In the genomic region with DNA sequence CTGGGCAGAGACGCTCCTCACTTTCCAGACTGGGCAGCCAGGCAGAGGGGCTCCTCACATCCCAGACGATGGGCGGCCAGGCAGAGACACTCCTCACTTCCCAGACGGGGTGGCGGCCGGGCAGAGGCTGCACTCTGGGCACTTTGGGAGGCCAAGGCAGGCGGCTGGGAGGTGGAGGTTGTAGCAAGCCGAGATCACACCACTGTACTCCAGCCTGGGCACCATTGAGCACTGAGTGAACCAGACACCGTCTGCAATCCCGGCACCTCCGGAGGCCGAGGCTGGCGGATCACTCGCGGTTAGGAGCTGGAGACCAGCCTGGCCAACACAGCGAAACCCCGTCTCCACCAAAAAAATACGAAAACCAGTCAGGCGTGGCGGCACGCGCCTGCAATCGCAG, we compare ENCODE assay signal across 4 cellular contexts. TPM values are rescaled to one million over a fixed set of nuclear protein-coding genes. Genes with fewer than 3 reads are reported as not detected.
DNase-seq lines count a peak whose midpoint lies in the region; ATAC-seq and TF ChIP-seq lines count a peak whose summit lies in the region.
"Not testable (repeated sequence)": the region's sequence is repeated elsewhere in the genome, so short reads cannot be mapped to it uniquely, and the experiment has no call there.

No MANE protein-coding gene starts in this region.

- H3K36me3 ChIP-seq in HEK293 (ENCODE audit: control insufficient read depth in 2 of 2, insufficient read depth in 1 of 2, low read length in 2 of 2), result peaks cover 74 to 90% of the 10 kb centered on the region in 2 experiments

- H3K4me3 ChIP-seq in HEK293 (ENCODE audit: low read depth, low read length), result not testable (repeated sequence)

- CTCF ChIA-PET in HEK293 (lab: Yijun Ruan, JAX), result not testable (repeated sequence)
- CTCF ChIA-PET in RWPE1 (lab: Yijun Ruan, JAX), result interaction anchor here (0.7 kb wide), 1 partner anchor 33 kb away, joined by 4 read pairs; no protein-coding TSS in a partner anchor

- H3K27ac ChIP-seq in HEK293 (ENCODE audit: extremely low read depth, low read depth, low read length), result not testable (repeated sequence)
- H3K27ac ChIP-seq in RWPE1, result peak overlapping the region; percentile 36

- H3K9me3 Mint-ChIP-seq in activated naive CD8-positive, alpha-beta T cell treated with anti-CD3 and anti-CD28 coated beads for 36 hours, result not testable (repeated sequence)

- not testable (repeated sequence) for ATAC-seq in T-helper 17 cell

- H3K27ac Mint-ChIP-seq in T-helper 17 cell, result peak overlapping the region; percentile 3
- peak overlapping the region; percentile 11 for H3K27ac Mint-ChIP-seq in activated naive CD8-positive, alpha-beta T cell treated with anti-CD3 and anti-CD28 coated beads for 36 hours

- DNase-seq in RWPE1 (ENCODE audit: low spot score); T-helper 17 cell; activated naive CD8-positive, alpha-beta T cell treated with anti-CD3 and anti-CD28 coated beads for 36 hours: not testable (repeated sequence)

- not testable (repeated sequence) for H3K9me3 ChIP-seq in HEK293 (ENCODE audit: control insufficient read depth, insufficient read depth, low read depth, low read length); T-helper 17 cell (ENCODE audit: control insufficient read depth, low read length, poor library complexity, severe bottlenecking)

- not testable (repeated sequence) for H3K4me1 ChIP-seq in HEK293 (ENCODE audit: control insufficient read depth, insufficient read depth, low read length)

- not testable (repeated sequence) for H3K4me3 Mint-ChIP-seq in T-helper 17 cell; activated naive CD8-positive, alpha-beta T cell treated with anti-CD3 and anti-CD28 coated beads for 36 hours

- POLR2A ChIA-PET in HEK293 (lab: Yijun Ruan, JAX), result interaction anchor here (2.9 kb wide), 1 partner anchor 10 kb away, joined by 11 read pairs; the partner anchor contains the start of genes DESI1 and XRCC6
- POLR2A ChIA-PET in RWPE1 (lab: Yijun Ruan, JAX; ENCODE audit: low non-redundant PET), result not testable (repeated sequence)

- not testable (repeated sequence) for TF ChIP-seq CTCF in HEK293 (tag by site-specific recombination; IDR thresholded peaks at IDR 0.05); RWPE1 (conservative IDR thresholded peaks at IDR 0.05; ENCODE audit: low read depth)

- H3K27me3 Mint-ChIP-seq in T-helper 17 cell; activated naive CD8-positive, alpha-beta T cell treated with anti-CD3 and anti-CD28 coated beads for 36 hours: not testable (repeated sequence)

- H3K36me3 Mint-ChIP-seq in T-helper 17 cell (ENCODE audit: low read depth), result not testable (repeated sequence)
- H3K36me3 Mint-ChIP-seq in activated naive CD8-positive, alpha-beta T cell treated with anti-CD3 and anti-CD28 coated beads for 36 hours, result peaks cover 48% of the 10 kb centered on the region

- H3K4me1 Mint-ChIP-seq in T-helper 17 cell; activated naive CD8-positive, alpha-beta T cell treated with anti-CD3 and anti-CD28 coated beads for 36 hours: not testable (repeated sequence)

TF ChIP-seq in HEK293, 187 proteins besides CTCF, POLR2A, EP300 and RAD21:
- TF ChIP-seq ZNF548 (tag by site-specific recombination; IDR thresholded peaks at IDR 0.05) (peak; percentile 78), ZNF18 (tag by site-specific recombination; IDR thresholded peaks at IDR 0.05) (peak; percentile 61; the same call in 1 of the 2 replicates)

RNA-seq across cellular contexts. Expression of gene XRCC6, which starts 10.5 kb away (rescaled TPM):
- 100 to 1,000 TPM; 147 to 165 TPM for total RNA-seq in T-helper 17 cell
- 100 to 1,000 TPM; 498 to 502 TPM for total RNA-seq in activated naive CD8-positive, alpha-beta T cell treated with anti-CD3 and anti-CD28 coated beads for 36 hours

RNA-seq across cellular contexts. Expression of gene DESI1, which starts 10.8 kb away (rescaled TPM):
- total RNA-seq in T-helper 17 cell, result 10 to 100 TPM; 16.3 to 19.1 TPM
- 10 to 100 TPM; 67.0 to 78.8 TPM for total RNA-seq in activated naive CD8-positive, alpha-beta T cell treated with anti-CD3 and anti-CD28 coated beads for 36 hours

RNA-seq across cellular contexts. Expression of gene PMM1, which starts 42.0 kb away (rescaled TPM):
- 10 to 100 TPM; 23.1 to 25.3 TPM for total RNA-seq in T-helper 17 cell
- total RNA-seq in activated naive CD8-positive, alpha-beta T cell treated with anti-CD3 and anti-CD28 coated beads for 36 hours, result 10 to 100 TPM; 24.3 to 26.9 TPM

RNA-seq across cellular contexts. Expression of gene SNU13, which starts 57.1 kb away (rescaled TPM):
- total RNA-seq in T-helper 17 cell, result 100 to 1,000 TPM; 120 to 148 TPM
- 100 to 1,000 TPM; 339 to 357 TPM for total RNA-seq in activated naive CD8-positive, alpha-beta T cell treated with anti-CD3 and anti-CD28 coated beads for 36 hours
